In genomic region chr6:149545258-149545753, GRCh38 we compare ENCODE assay signal across 2 cellular contexts.
TF ChIP-seq lines count a peak whose summit lies in the region.

No MANE protein-coding gene starts in this region.

TF ChIP-seq in GM23338, 12 proteins besides CTCF, POLR2A, EP300 and RAD21:
- TF ChIP-seq ZNF462 (CRISPR knock-in tag; IDR thresholded peaks at IDR 0.05) (no peak), EZH2 (IDR thresholded peaks at IDR 0.05; ENCODE audit: low read depth, unreplicated experiment) (no peak), JUNB (IDR thresholded peaks at IDR 0.05; ENCODE audit: unreplicated experiment) (no peak), REST (IDR thresholded peaks at IDR 0.05; ENCODE audit: unreplicated experiment) (no peak), ZNF331 (CRISPR knock-in tag; IDR thresholded peaks at IDR 0.05; ENCODE audit: low read depth) (no peak), POLR2AphosphoS5 (IDR thresholded peaks at IDR 0.05; ENCODE audit: low read depth) (no peak), ETS1 (IDR thresholded peaks at IDR 0.05) (no peak), ZNF114 (CRISPR knock-in tag; IDR thresholded peaks at IDR 0.05) (no peak), CREB1 (CRISPR knock-in tag; IDR thresholded peaks at IDR 0.05; ENCODE audit: low read depth) (no peak), STAT1 (IDR thresholded peaks at IDR 0.05; ENCODE audit: unreplicated experiment) (no peak)

TF ChIP-seq in H1, 55 proteins besides CTCF, POLR2A, EP300 and RAD21:
- TF ChIP-seq ZNF274 (IDR thresholded peaks at IDR 0.05; ENCODE audit: borderline replicate concordance, extremely low read depth, low read length), result no peak
- no peak for TF ChIP-seq MAX (IDR thresholded peaks at IDR 0.05)
- no peak for TF ChIP-seq SP1 (IDR thresholded peaks at IDR 0.05; ENCODE audit: low read depth, low read length)
- no peak for TF ChIP-seq TAF7 (optimal IDR thresholded peaks at IDR 0.05; ENCODE audit: borderline replicate concordance, low read depth, low read length)
